ENCODE assay signal across 17 cellular contexts in genomic region chr9:123863164-123863855, GRCh38.
DNase-seq lines count a peak whose midpoint lies in the region; ATAC-seq, FAIRE-seq and TF ChIP-seq lines count a peak whose summit lies in the region.
"Had no signal": no experiment of that assay in that cellular context is flagged by ENCODE, and none has a peak within 500 bp of the region (broad histone marks: within the 10 kb centered on the region; RNA-seq: fewer than 3 reads in every experiment).

No MANE protein-coding gene starts in this region.

- H3K4me2 ChIP-seq in astrocyte (ENCODE audit: low read length), result no peak overlapping the region

- H3K9me3 Mint-ChIP-seq in astrocyte (ENCODE audit: unreplicated experiment) (no peaks in the 10 kb centered on the region), Caco-2 (ENCODE audit: unreplicated experiment) (no peaks in the 10 kb centered on the region)
- H3K9me3 Mint-ChIP-seq: CD4-positive, alpha-beta memory T cell; IgD-negative memory B cell; natural killer cell; stimulated activated effector memory CD8-positive, alpha-beta T cell treated with anti-CD3 and anti-CD28 coated beads, Interleukin-12 subunit alpha, Interleukin-12 subunit beta, amount 100 ng/mL, for 72 hours had no signal

- H2AFZ ChIP-seq in astrocyte (ENCODE audit: low read depth, low read length), result no peak overlapping the region

- WGBS in right cardiac atrium, result 59% methylated on average over 5 of the region's 5 CpGs

- DNase-seq in H7 (peak; percentile 28), astrocyte (ENCODE audit: low read depth) (no peak), right cardiac atrium (no peak), retina (peak; percentile 9), BE2C (no peak), COLO668 (lab: John Stamatoyannopoulos, UW; ENCODE audit: unreplicated experiment) (no peak), Caco-2 (no peak), cerebellar cortex (ENCODE audit: low spot score) (no peak)
- DNase-seq: activated effector memory CD4-positive, alpha-beta T cell treated with anti-CD3 and anti-CD28 coated beads, Interleukin-2, amount 50 U/mL, for 16 hours; CD4-positive, alpha-beta memory T cell; natural killer cell; upper lobe of right lung; WERI-Rb-1 had no signal

- H3K4me3 Mint-ChIP-seq in astrocyte (ENCODE audit: unreplicated experiment), result no peak overlapping the region
- H3K4me3 Mint-ChIP-seq in Caco-2 (ENCODE audit: unreplicated experiment), result no peak overlapping the region
- H3K4me3 Mint-ChIP-seq: CD4-positive, alpha-beta memory T cell; IgD-negative memory B cell; natural killer cell; stimulated activated effector memory CD8-positive, alpha-beta T cell treated with anti-CD3 and anti-CD28 coated beads, Interleukin-12 subunit alpha, Interleukin-12 subunit beta, amount 100 ng/mL, for 72 hours had no signal

- ATAC-seq in right cardiac atrium, result peak; percentile 39 to 67
- ATAC-seq: left lobe of liver; natural killer cell; stimulated activated effector memory CD8-positive, alpha-beta T cell treated with anti-CD3 and anti-CD28 coated beads, Interleukin-12 subunit alpha, Interleukin-12 subunit beta, amount 100 ng/mL, for 72 hours; upper lobe of right lung had no signal

- H3K27ac ChIP-seq in astrocyte (ENCODE audit: low read depth, low read length) (no peak overlapping the region), right cardiac atrium (ENCODE audit: low read length) (no peak overlapping the region)
- H3K27ac ChIP-seq: upper lobe of right lung, WERI-Rb-1 had no signal

- no peak overlapping the region for H3K9ac ChIP-seq in astrocyte (ENCODE audit: low read length)

- H4K20me1 ChIP-seq in astrocyte (ENCODE audit: insufficient read depth, low read length), result no peaks in the 10 kb centered on the region

- TF ChIP-seq CTCF in astrocyte (IDR thresholded peaks at IDR 0.05; ENCODE audit: insufficient read depth, low read depth, low read length), result no peak
- no peak for TF ChIP-seq CTCF in BE2C (IDR thresholded peaks at IDR 0.05; ENCODE audit: low read depth, low read length)
- no peak for TF ChIP-seq CTCF in Caco-2 (IDR thresholded peaks at IDR 0.05; ENCODE audit: insufficient read depth in 1 of 2, low read depth in 1 of 2, low read length in 1 of 2, severe bottlenecking in 1 of 2, unreplicated experiment in 1 of 2)

- H3K4me3 ChIP-seq in H7 (ENCODE audit: insufficient read depth, low read depth, low read length) (no peak overlapping the region), astrocyte (ENCODE audit: insufficient read depth, low read depth, low read length) (no peak overlapping the region), right cardiac atrium (ENCODE audit: low read length) (no peak overlapping the region), BE2C (ENCODE audit: low read depth, low read length) (no peak overlapping the region), Caco-2 (ENCODE audit: low read depth, low read length) (no peak overlapping the region)
- H3K4me3 ChIP-seq: upper lobe of right lung had no signal

- H3K9me3 ChIP-seq in astrocyte (ENCODE audit: insufficient read depth, low read depth, low read length) (no peaks in the 10 kb centered on the region), right cardiac atrium (ENCODE audit: control insufficient read depth, low read length) (no peaks in the 10 kb centered on the region), BE2C (no peaks in the 10 kb centered on the region), Caco-2 (no peaks in the 10 kb centered on the region)
- H3K9me3 ChIP-seq: upper lobe of right lung had no signal

- FAIRE-seq in astrocyte (lab: Jason Lieb, UNC), result no peak
- FAIRE-seq: G401.6 had no signal

- no TSS peak for BruUV-seq in Caco-2 (replicated peaks; lab: Mats Ljungman, UMichigan)

- peaks cover 45% of the 10 kb centered on the region for H3K4me1 Mint-ChIP-seq in astrocyte (ENCODE audit: low read depth, unreplicated experiment)
- peaks cover 7% of the 10 kb centered on the region for H3K4me1 Mint-ChIP-seq in Caco-2 (ENCODE audit: low read depth, unreplicated experiment)

- no peaks in the 10 kb centered on the region for H3K36me3 ChIP-seq in H7 (replicated peaks; ENCODE audit: control insufficient read depth, insufficient read depth, low read length)
- no peaks in the 10 kb centered on the region for H3K36me3 ChIP-seq in astrocyte (ENCODE audit: insufficient read depth, low read length)
- no peaks in the 10 kb centered on the region for H3K36me3 ChIP-seq in BE2C
- H3K36me3 ChIP-seq in Caco-2 (ENCODE audit: control insufficient read depth, insufficient read depth, low read length), result no peaks in the 10 kb centered on the region
- H3K36me3 ChIP-seq: upper lobe of right lung, WERI-Rb-1 had no signal

- POLR2A ChIA-PET in Caco-2 (lab: Charles Lee), result no interaction called here

- H3K27me3 Mint-ChIP-seq in astrocyte (ENCODE audit: low read depth, unreplicated experiment), result no peaks in the 10 kb centered on the region
- no peaks in the 10 kb centered on the region for H3K27me3 Mint-ChIP-seq in Caco-2 (ENCODE audit: insufficient read depth, unreplicated experiment)
- H3K27me3 Mint-ChIP-seq: CD4-positive, alpha-beta memory T cell; IgD-negative memory B cell had no signal

- intact Hi-C loops in right cardiac atrium (cut with DNase I) (no loop called here), Caco-2 (cut with micrococcal nuclease; ENCODE audit: unreplicated experiment) (loop anchor here (5.0 kb wide), 1 partner anchor 64 kb away; no protein-coding TSS in a partner anchor)

- H3K27me3 ChIP-seq in H7 (ENCODE audit: control insufficient read depth, insufficient read depth, low read length) (peaks cover 11% of the 10 kb centered on the region), astrocyte (ENCODE audit: insufficient read depth, low read length) (no peaks in the 10 kb centered on the region), right cardiac atrium (ENCODE audit: control insufficient read depth, insufficient read depth) (no peaks in the 10 kb centered on the region), BE2C (no peaks in the 10 kb centered on the region), Caco-2 (replicated peaks; ENCODE audit: control insufficient read depth, insufficient read depth, low read length) (no peaks in the 10 kb centered on the region)
- H3K27me3 ChIP-seq: upper lobe of right lung had no signal

- H3K79me2 ChIP-seq in astrocyte (ENCODE audit: insufficient read depth, low read length), result no peaks in the 10 kb centered on the region

- H3K36me3 Mint-ChIP-seq in astrocyte (ENCODE audit: low read depth, unreplicated experiment), result no peaks in the 10 kb centered on the region
- H3K36me3 Mint-ChIP-seq in Caco-2 (ENCODE audit: insufficient read depth, unreplicated experiment), result no peaks in the 10 kb centered on the region
- H3K36me3 Mint-ChIP-seq: IgD-negative memory B cell; stimulated activated effector memory CD8-positive, alpha-beta T cell treated with anti-CD3 and anti-CD28 coated beads, Interleukin-12 subunit alpha, Interleukin-12 subunit beta, amount 100 ng/mL, for 72 hours had no signal

- H3K4me1 ChIP-seq in astrocyte (ENCODE audit: insufficient read depth, low read length) (no peaks in the 10 kb centered on the region), right cardiac atrium (ENCODE audit: control insufficient read depth, insufficient read depth, low read length) (peaks cover 7% of the 10 kb centered on the region), BE2C (no peaks in the 10 kb centered on the region), Caco-2 (peaks cover 18% of the 10 kb centered on the region)

- CTCF ChIA-PET in Caco-2 (lab: Charles Lee), result no interaction called here

- H3K27ac Mint-ChIP-seq in astrocyte (ENCODE audit: unreplicated experiment) (peak overlapping the region; percentile 2), Caco-2 (ENCODE audit: unreplicated experiment) (no peak overlapping the region)
- H3K27ac Mint-ChIP-seq: IgD-negative memory B cell; natural killer cell; stimulated activated effector memory CD8-positive, alpha-beta T cell treated with anti-CD3 and anti-CD28 coated beads, Interleukin-12 subunit alpha, Interleukin-12 subunit beta, amount 100 ng/mL, for 72 hours had no signal

Comparison
In these comparisons a context has a peak if more than half of its experiments do, and no peak if none do; other contexts are left out.
1. DNase-seq: peak in H7 (single experiment) and retina (single experiment); none in astrocyte (single experiment), right cardiac atrium (0 of 3), BE2C (single experiment), COLO668 (single experiment), Caco-2 (0 of 2) and cerebellar cortex (single experiment).